ENCODE assay signal across 22 cellular contexts in genomic region chr12:132545955-132546354, GRCh38.
"Had no signal": no experiment of that assay in that cellular context is flagged by ENCODE, and none has a peak within 500 bp of the region (broad histone marks: within the 10 kb centered on the region; RNA-seq: fewer than 3 reads in every experiment).

No MANE protein-coding gene starts in this region.

- FAIRE-seq: endothelial cell of umbilical vein, kidney had no signal

- H3K27ac ChIP-seq: body of pancreas, colonic mucosa, esophagus squamous epithelium, heart right ventricle, lower lobe of right lung, sigmoid colon, transverse colon, vagina had no signal

- H3K4me3 ChIP-seq: body of pancreas, colonic mucosa, dorsolateral prefrontal cortex, esophagus squamous epithelium, heart right ventricle, lower lobe of right lung, sigmoid colon, smooth muscle cell, transverse colon, vagina had no signal

- DNase-seq: activated gamma-delta T cell treated with Interleukin-2 at 50 U/mL for 16 hours; activated T-cell treated with anti-CD3 and anti-CD28 coated beads, Interleukin-2, amount 50 U/mL, for 1 hour; anterior cingulate cortex; central memory CD4-positive, alpha-beta T cell; colonic mucosa; dorsolateral prefrontal cortex; effector memory CD8-positive, alpha-beta T cell; esophagus squamous epithelium; heart right ventricle; kidney; lower lobe of right lung; naive thymus-derived CD4-positive, alpha-beta T cell; retina; sigmoid colon; stimulated activated CD4-positive, alpha-beta T cell treated with anti-CD3 and anti-CD28 coated beads, Interleukin-15, amount 100 ng/mL, for 24 hours; stimulated activated naive B cell treated with anti-CD40 and anti-IgM and Interleukin-4, amounts not matched to agents 10 μg/mL and 1 μg/mL and 100 μg/mL, for 72 hours; T-helper 9 cell; transverse colon had no signal
